16 cellular contexts compared by ENCODE assay signal in the genomic region with DNA sequence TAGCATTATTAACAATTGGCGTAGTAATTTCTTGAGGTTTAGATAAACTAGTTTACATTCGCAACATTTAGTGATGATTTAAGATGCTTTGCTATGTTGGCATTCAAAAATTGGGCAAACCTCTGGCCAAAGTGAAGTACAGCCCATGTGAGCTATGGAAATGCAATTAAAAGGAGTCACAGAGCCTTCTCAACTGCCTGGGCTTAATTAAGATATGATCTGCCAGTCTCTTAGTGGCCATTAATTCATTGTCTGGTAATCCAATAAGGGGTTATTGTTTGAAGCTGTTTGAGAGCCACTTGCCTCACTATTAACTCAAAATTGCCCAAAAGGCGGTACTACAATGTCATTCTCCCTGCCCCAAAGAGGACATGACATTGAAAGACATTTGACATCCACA.
DNase-seq lines count a peak whose midpoint lies in the region; ATAC-seq and TF ChIP-seq lines count a peak whose summit lies in the region.
"Had no signal": no experiment of that assay in that cellular context is flagged by ENCODE, and none has a peak within 500 bp of the region (broad histone marks: within the 10 kb centered on the region; RNA-seq: fewer than 3 reads in every experiment).

No MANE protein-coding gene starts in this region.

- no peaks in the 10 kb centered on the region for H3K36me3 Mint-ChIP-seq in Calu3 (ENCODE audit: insufficient read depth, unreplicated experiment)

- CTCF ChIA-PET in A673 (lab: Charles Lee), result no interaction called here
- CTCF ChIA-PET in Calu3 (lab: Charles Lee), result no interaction called here

- POLR2A ChIA-PET in A673 (lab: Charles Lee; ENCODE audit: low non-redundant PET), result no interaction called here

- no peaks in the 10 kb centered on the region for H3K27me3 ChIP-seq in A673 (replicated peaks; ENCODE audit: insufficient read depth, low read depth, low read length, poor library complexity)
- H3K27me3 ChIP-seq: BE2C had no signal

- no peak; the same call in 2 of the 3 replicates for ATAC-seq in SK-N-SH treated with all-trans-retinoic acid at 6 μM for 48 hours

- H3K9me3 ChIP-seq in A673 (ENCODE audit: low read depth, low read length, poor library complexity, severe bottlenecking), result peaks cover 4% of the 10 kb centered on the region
- H3K9me3 ChIP-seq: Caco-2, HAP-1 had no signal

- BruUV-seq in A673 (replicated peaks; lab: Mats Ljungman, UMichigan), result no TSS peak
- no TSS peak for BruUV-seq in Calu3 (replicated peaks; lab: Mats Ljungman, UMichigan)

- H3K27ac ChIP-seq in A673 (ENCODE audit: low read depth, low read length, poor library complexity, severe bottlenecking), result no peak overlapping the region

- no peaks in the 10 kb centered on the region for H3K4me1 Mint-ChIP-seq in Calu3 (ENCODE audit: low read depth, unreplicated experiment)

- intact Hi-C loops in A673 (cut with micrococcal nuclease; ENCODE audit: unreplicated experiment) (loop anchor here (5.0 kb wide), 1 partner anchor 232 kb away; no protein-coding TSS in a partner anchor), Calu3 (cut with micrococcal nuclease; ENCODE audit: unreplicated experiment) (no loop called here)

- no peaks in the 10 kb centered on the region for H3K27me3 Mint-ChIP-seq in Calu3 (ENCODE audit: unreplicated experiment)
- H3K27me3 Mint-ChIP-seq: CD4-positive, alpha-beta T cell had no signal

- H3K9me3 Mint-ChIP-seq in Calu3 (ENCODE audit: low read depth, unreplicated experiment), result peaks cover 14% of the 10 kb centered on the region

- H3K27ac Mint-ChIP-seq in Calu3 (ENCODE audit: unreplicated experiment), result no peak overlapping the region
- H3K27ac Mint-ChIP-seq: CD4-positive, alpha-beta T cell had no signal

- H3K4me3 Mint-ChIP-seq in Calu3 (ENCODE audit: low read depth, unreplicated experiment), result no peak overlapping the region
- H3K4me3 Mint-ChIP-seq: CD4-positive, alpha-beta T cell had no signal

- DNase-seq in A673 (ENCODE audit: low spot score) (peak; percentile 43), NCI-H1105 (lab: John Stamatoyannopoulos, UW) (peak; percentile 61), NCI-H82 (lab: John Stamatoyannopoulos, UW) (peak; percentile 77), Calu3 (no peak), mesenteric fat pad (ENCODE audit: low spot score) (no peak)
- no peak for DNase-seq in activated effector memory CD4-positive, alpha-beta T cell treated with Interleukin-2 at 50 U/mL for 16 hours
- DNase-seq: ACHN; BE2C; C1 segment of cervical spinal cord; Caco-2; CD4-positive, alpha-beta T cell; DMS153; DMS79; GDM1 had no signal

- H3K4me3 ChIP-seq in A673 (ENCODE audit: low read depth, low read length, poor library complexity, severe bottlenecking), result no peak overlapping the region
- H3K4me3 ChIP-seq: HAP-1 had no signal

- TF ChIP-seq CTCF in A673 (conservative IDR thresholded peaks at IDR 0.05; ENCODE audit: low read depth, low read length) (no peak), Calu3 (IDR thresholded peaks at IDR 0.05; ENCODE audit: unreplicated experiment) (no peak)

- peaks cover 76% of the 10 kb centered on the region for H3K4me1 ChIP-seq in A673 (ENCODE audit: insufficient read depth, low read length, poor library complexity, severe bottlenecking)
- H3K4me1 ChIP-seq: BE2C, Caco-2, HAP-1 had no signal

- H3K36me3 ChIP-seq in A673 (ENCODE audit: insufficient read depth, low read length, poor library complexity, severe bottlenecking), result no peaks in the 10 kb centered on the region
- H3K36me3 ChIP-seq: BE2C, HAP-1 had no signal

TF ChIP-seq in SK-N-SH treated with all-trans-retinoic acid at 6 μM for 48 hours, 23 proteins besides CTCF, POLR2A, EP300 and RAD21:
- TF ChIP-seq CREB5 (CRISPR knock-in tag; IDR thresholded peaks at IDR 0.05; ENCODE audit: low read depth) (no peak), TCF4 (CRISPR knock-in tag; IDR thresholded peaks at IDR 0.05; ENCODE audit: borderline replicate concordance) (peak; percentile 94), ZNF70 (CRISPR knock-in tag; IDR thresholded peaks at IDR 0.05) (0 out of 2 replicates have a peak, but pooled peaks have one; percentile 12), TSHZ2 (CRISPR knock-in tag; IDR thresholded peaks at IDR 0.05) (peak; percentile 83), ISL1 (CRISPR knock-in tag; IDR thresholded peaks at IDR 0.05) (peak; percentile 42; the same call in 1 of the 2 replicates), SNAI2 (CRISPR knock-in tag; IDR thresholded peaks at IDR 0.05) (no peak), GLIS3 (CRISPR knock-in tag; IDR thresholded peaks at IDR 0.05) (peak; percentile 44; the same call in 1 of the 2 replicates)
- TF ChIP-seq, protein P1, sequence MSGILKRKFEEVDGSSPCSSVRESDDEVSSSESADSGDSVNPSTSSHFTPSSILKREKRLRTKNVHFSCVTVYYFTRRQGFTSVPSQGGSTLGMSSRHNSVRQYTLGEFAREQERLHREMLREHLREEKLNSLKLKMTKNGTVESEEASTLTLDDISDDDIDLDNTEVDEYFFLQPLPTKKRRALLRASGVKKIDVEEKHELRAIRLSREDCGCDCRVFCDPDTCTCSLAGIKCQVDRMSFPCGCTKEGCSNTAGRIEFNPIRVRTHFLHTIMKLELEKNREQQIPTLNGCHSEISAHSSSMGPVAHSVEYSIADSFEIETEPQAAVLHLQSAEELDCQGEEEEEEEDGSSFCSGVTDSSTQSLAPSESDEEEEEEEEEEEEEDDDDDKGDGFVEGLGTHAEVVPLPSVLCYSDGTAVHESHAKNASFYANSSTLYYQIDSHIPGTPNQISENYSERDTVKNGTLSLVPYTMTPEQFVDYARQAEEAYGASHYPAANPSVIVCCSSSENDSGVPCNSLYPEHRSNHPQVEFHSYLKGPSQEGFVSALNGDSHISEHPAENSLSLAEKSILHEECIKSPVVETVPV (CRISPR knock-in tag; IDR thresholded peaks at IDR 0.05), result peak; percentile 51; the same call in 1 of the 2 replicates

Comparison
In these comparisons a context has a peak if more than half of its experiments do, and no peak if none do; other contexts are left out.
1. DNase-seq: peak in A673 (single experiment), NCI-H1105 (single experiment) and NCI-H82 (single experiment); none in Calu3 (single experiment), mesenteric fat pad (single experiment) and activated effector memory CD4-positive, alpha-beta T cell treated with Interleukin-2 at 50 U/mL for 16 hours (single experiment).